ENCODE assay signal across 8 cellular contexts in genomic region chr19:35739275-35740107, GRCh38. TPM values are rescaled to one million over a fixed set of nuclear protein-coding genes. Genes with fewer than 3 reads are reported as not detected.
A peak's percentile ranks its signal among the peaks of the same experiment; 100 is the strongest.
DNase-seq lines count a peak whose midpoint lies in the region; ATAC-seq and TF ChIP-seq lines count a peak whose summit lies in the region.

No MANE protein-coding gene starts in this region.

- no peaks in the 10 kb centered on the region for H3K9me3 ChIP-seq in CD4-positive, alpha-beta memory T cell (ENCODE audit: control insufficient read depth in 1 of 2, low read length in 2 of 2)
- H3K9me3 ChIP-seq in neural cell (ENCODE audit: low read length): no peaks in the 10 kb centered on the region

- H3K36me3 Mint-ChIP-seq in CD4-positive, alpha-beta memory T cell: peaks cover 15 to 42% of the 10 kb centered on the region in 2 donors

- H3F3A ChIP-seq in neural cell (ENCODE audit: insufficient read depth, low read length, poor library complexity, severe bottlenecking): no peaks in the 10 kb centered on the region

- peaks cover 22% of the 10 kb centered on the region for H3K36me3 ChIP-seq in CD4-positive, alpha-beta memory T cell (ENCODE audit: insufficient read depth, low read length)
- H3K36me3 ChIP-seq in neural cell (ENCODE audit: insufficient read depth, low read length): no peaks in the 10 kb centered on the region

- no peak overlapping the region for H3K9ac ChIP-seq in neural cell (ENCODE audit: low read length)

- CTCF ChIA-PET in CD4-positive, alpha-beta memory T cell (lab: Charles Lee; ENCODE audit: partially characterized antibody): interaction anchor here (1.5 to 2.2 kb wide), 2 partner anchors 13 to 21 kb away, joined by 3 to 6 read pairs; partner anchors contain the start of gene KMT2B

- H3K27me3 Mint-ChIP-seq in CD4-positive, alpha-beta memory T cell: no peaks in the 10 kb centered on the region

- H3K9me3 Mint-ChIP-seq in CD4-positive, alpha-beta memory T cell: no peaks in the 10 kb centered on the region

- no peak overlapping the region for H2AFZ ChIP-seq in neural cell (ENCODE audit: low read depth, low read length)

- no peak overlapping the region for H3K27ac ChIP-seq in CD4-positive, alpha-beta memory T cell (ENCODE audit: low read depth, low read length)
- peak overlapping the region in 44 of 59 donors; percentile 53 to 95 (median 84) for H3K27ac ChIP-seq in dorsolateral prefrontal cortex
- no peak overlapping the region for H3K27ac ChIP-seq in neural cell (ENCODE audit: low read length)

- no peaks in the 10 kb centered on the region for H3K27me3 ChIP-seq in CD4-positive, alpha-beta memory T cell (ENCODE audit: insufficient read depth, low read length)
- H3K27me3 ChIP-seq in dorsolateral prefrontal cortex: no peaks in the 10 kb centered on the region
- no peaks in the 10 kb centered on the region for H3K27me3 ChIP-seq in neural cell (ENCODE audit: insufficient read depth, low read depth, low read length)

- H3K4me3 Mint-ChIP-seq in CD4-positive, alpha-beta memory T cell: peak overlapping the region; percentile 52 to 98 (median 89)

- no peak for TF ChIP-seq RAD21 in neural cell (conservative IDR thresholded peaks at IDR 0.05)

- no peaks in the 10 kb centered on the region for H3K79me2 ChIP-seq in neural cell (replicated peaks; ENCODE audit: insufficient read depth, low read length)

- TF ChIP-seq EP300 in neural cell (conservative IDR thresholded peaks at IDR 0.05; ENCODE audit: poor library complexity, severe bottlenecking): no peak

- POLR2A ChIA-PET in CD4-positive, alpha-beta memory T cell (lab: Charles Lee; ENCODE audit: partially characterized antibody): interaction anchor here (1.0 to 5.7 kb wide), 13 partner anchors 10 to 96 kb away, joined by 3 to 37 read pairs (median 6); partner anchors contain the start of genes COX6B1, HSPB6, KMT2B and LIN37

- peak overlapping the region; percentile 68 for H3K4me2 ChIP-seq in neural cell (ENCODE audit: low read length)

- H3K4me3 ChIP-seq in CD4-positive, alpha-beta memory T cell (ENCODE audit: low read length in 2 of 2): peak overlapping the region in 1 of 2 donors; percentile 88
- H3K4me3 ChIP-seq in LNCaP clone FGC (ENCODE audit: low read depth, low read length) (peak overlapping the region; percentile 67), dorsolateral prefrontal cortex (peak overlapping the region in 57 of 59 donors; percentile 56 to 89 (median 75)), neural cell (ENCODE audit: low read length) (peak overlapping the region; percentile 69)

- TF ChIP-seq CTCF in LNCaP clone FGC (IDR thresholded peaks at IDR 0.05; ENCODE audit: control insufficient read depth, extremely low read depth, insufficient read depth): no peak
- no peak for TF ChIP-seq CTCF in dorsolateral prefrontal cortex (IDR thresholded peaks at IDR 0.05 in 54 of 56, conservative IDR thresholded peaks at IDR 0.05 in 2 of 56; ENCODE audit: low read depth in 1 of 56, partially characterized antibody in 56 of 56)
- no peak for TF ChIP-seq CTCF in neural cell (IDR thresholded peaks at IDR 0.05; ENCODE audit: poor library complexity, severe bottlenecking)

- no peaks in the 10 kb centered on the region for H3K9me2 ChIP-seq in neural cell (ENCODE audit: insufficient read depth, low read length)

- peaks cover 17 to 61% (median 39%) of the 10 kb centered on the region in 4 donors for H3K4me1 Mint-ChIP-seq in CD4-positive, alpha-beta memory T cell

- no peak for ATAC-seq in HG02970 (IDR thresholded peaks at IDR 0.05; ENCODE audit: low FRiP score, unreplicated experiment)

- H3K27ac Mint-ChIP-seq in CD4-positive, alpha-beta memory T cell: peak overlapping the region in 3 of 7 donors; percentile 52 to 99 (median 61)

- intact Hi-C loops in CD4-positive, alpha-beta memory T cell (cut with micrococcal nuclease): loop anchor here (1.0 to 10.0 kb wide), 4 partner anchors 22 to 1635 kb away; partner anchors contain the start of genes ARHGAP33 and ZNF527
- intact Hi-C loops in dorsolateral prefrontal cortex (cut with DNase I): no loop called here
- intact Hi-C loops in posterior cingulate gyrus (cut with DNase I): loop anchor here (1.0 kb wide), 1 partner anchor 192 kb away; no protein-coding TSS in a partner anchor

- peak in 1 of 5 donors; percentile 29 for DNase-seq in CD4-positive, alpha-beta memory T cell
- no peak for DNase-seq in LNCaP clone FGC (ENCODE audit: low read depth)
- DNase-seq in dorsolateral prefrontal cortex: no peak
- no peak for DNase-seq in posterior cingulate gyrus
- no peak for DNase-seq in GDM1 (lab: John Stamatoyannopoulos, UW)
- no peak for DNase-seq in NCI-H2171 treated with DMSO at 0.1 percent for 48 hours (lab: John Stamatoyannopoulos, UW)

- H4K20me1 ChIP-seq in neural cell (ENCODE audit: insufficient read depth): no peaks in the 10 kb centered on the region

- peaks cover 57% of the 10 kb centered on the region for H3K4me1 ChIP-seq in CD4-positive, alpha-beta memory T cell (ENCODE audit: insufficient read depth, low read length)

TF ChIP-seq in neural cell, 6 proteins besides CTCF, POLR2A, EP300 and RAD21:
- TF ChIP-seq POLR2AphosphoS5 (IDR thresholded peaks at IDR 0.05) (no peak), EZH2 (IDR thresholded peaks at IDR 0.05; ENCODE audit: borderline replicate concordance, insufficient read depth, low read length, poor library complexity, severe bottlenecking) (no peak), MXI1 (conservative IDR thresholded peaks at IDR 0.05; ENCODE audit: poor library complexity, severe bottlenecking) (no peak), TAF1 (IDR thresholded peaks at IDR 0.05; ENCODE audit: low read depth) (no peak), SMC3 (conservative IDR thresholded peaks at IDR 0.05; ENCODE audit: poor library complexity) (no peak)
- TF ChIP-seq, protein P1, sequence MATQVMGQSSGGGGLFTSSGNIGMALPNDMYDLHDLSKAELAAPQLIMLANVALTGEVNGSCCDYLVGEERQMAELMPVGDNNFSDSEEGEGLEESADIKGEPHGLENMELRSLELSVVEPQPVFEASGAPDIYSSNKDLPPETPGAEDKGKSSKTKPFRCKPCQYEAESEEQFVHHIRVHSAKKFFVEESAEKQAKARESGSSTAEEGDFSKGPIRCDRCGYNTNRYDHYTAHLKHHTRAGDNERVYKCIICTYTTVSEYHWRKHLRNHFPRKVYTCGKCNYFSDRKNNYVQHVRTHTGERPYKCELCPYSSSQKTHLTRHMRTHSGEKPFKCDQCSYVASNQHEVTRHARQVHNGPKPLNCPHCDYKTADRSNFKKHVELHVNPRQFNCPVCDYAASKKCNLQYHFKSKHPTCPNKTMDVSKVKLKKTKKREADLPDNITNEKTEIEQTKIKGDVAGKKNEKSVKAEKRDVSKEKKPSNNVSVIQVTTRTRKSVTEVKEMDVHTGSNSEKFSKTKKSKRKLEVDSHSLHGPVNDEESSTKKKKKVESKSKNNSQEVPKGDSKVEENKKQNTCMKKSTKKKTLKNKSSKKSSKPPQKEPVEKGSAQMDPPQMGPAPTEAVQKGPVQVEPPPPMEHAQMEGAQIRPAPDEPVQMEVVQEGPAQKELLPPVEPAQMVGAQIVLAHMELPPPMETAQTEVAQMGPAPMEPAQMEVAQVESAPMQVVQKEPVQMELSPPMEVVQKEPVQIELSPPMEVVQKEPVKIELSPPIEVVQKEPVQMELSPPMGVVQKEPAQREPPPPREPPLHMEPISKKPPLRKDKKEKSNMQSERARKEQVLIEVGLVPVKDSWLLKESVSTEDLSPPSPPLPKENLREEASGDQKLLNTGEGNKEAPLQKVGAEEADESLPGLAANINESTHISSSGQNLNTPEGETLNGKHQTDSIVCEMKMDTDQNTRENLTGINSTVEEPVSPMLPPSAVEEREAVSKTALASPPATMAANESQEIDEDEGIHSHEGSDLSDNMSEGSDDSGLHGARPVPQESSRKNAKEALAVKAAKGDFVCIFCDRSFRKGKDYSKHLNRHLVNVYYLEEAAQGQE (IDR thresholded peaks at IDR 0.05; ENCODE audit: borderline replicate concordance): no peak

RNA-seq across cellular contexts. Expression of gene IGFLR1, which starts 2.8 kb away (rescaled TPM):
- total RNA-seq in CD4-positive, alpha-beta memory T cell: 100 to 1,000 TPM; 119 to 124 TPM
- polyA plus RNA-seq in CD4-positive, alpha-beta memory T cell: 10 to 100 TPM; 93.9 to 99.5 TPM
- total RNA-seq in dorsolateral prefrontal cortex: 10 to 100 TPM in 17 of 120 experiments, 1 to 10 TPM in 103; 1.6 to 16.9 (median 5.9) TPM
- polyA plus RNA-seq in neural cell: 4.6 and 7.2 TPM in 2 replicates
- polyA minus RNA-seq in neural cell: not detected in 2 replicates

RNA-seq across cellular contexts. Expression of gene U2AF1L4, which starts 5.7 kb away (rescaled TPM):
- 10 to 100 TPM; 60.5 to 65.2 TPM for total RNA-seq in CD4-positive, alpha-beta memory T cell
- polyA plus RNA-seq in CD4-positive, alpha-beta memory T cell: 10 to 100 TPM; 48.7 to 50.9 TPM
- 10 to 100 TPM in 119 of 120 experiments, 1 to 10 TPM in 1; 9.6 to 45.3 (median 29.3) TPM for total RNA-seq in dorsolateral prefrontal cortex
- polyA plus RNA-seq in neural cell: 54.7 and 57.0 TPM in 2 replicates
- 13.0 and 16.3 TPM in 2 replicates for polyA minus RNA-seq in neural cell

RNA-seq across cellular contexts. Expression of gene PSENEN, which starts 6.0 kb away (rescaled TPM):
- total RNA-seq in CD4-positive, alpha-beta memory T cell: 10 to 100 TPM; 27.2 TPM
- 10 to 100 TPM; 84.6 to 89.9 TPM for polyA plus RNA-seq in CD4-positive, alpha-beta memory T cell
- 10 to 100 TPM; 31.7 to 63.6 (median 46.4) TPM for total RNA-seq in dorsolateral prefrontal cortex
- 46.2 and 46.7 TPM in 2 replicates for polyA plus RNA-seq in neural cell
- 18.0 and 22.3 TPM in 2 replicates for polyA minus RNA-seq in neural cell

RNA-seq across cellular contexts. Expression of gene LIN37, which starts 8.9 kb away (rescaled TPM):
- 10 to 100 TPM; 26.3 to 29.4 TPM for total RNA-seq in CD4-positive, alpha-beta memory T cell
- 10 to 100 TPM in 1 of 2 donors, 1 to 10 TPM in 1; 8.3 to 13.3 TPM for polyA plus RNA-seq in CD4-positive, alpha-beta memory T cell
- total RNA-seq in dorsolateral prefrontal cortex: 10 to 100 TPM; 10.0 to 30.5 (median 18.1) TPM
- polyA plus RNA-seq in neural cell: 25.7 and 37.2 TPM in 2 replicates
- polyA minus RNA-seq in neural cell: 14.9 and 17.1 TPM in 2 replicates

RNA-seq across cellular contexts. Expression of gene HSPB6, which starts 17.3 kb away (rescaled TPM):
- not detected for total RNA-seq in CD4-positive, alpha-beta memory T cell
- polyA plus RNA-seq in CD4-positive, alpha-beta memory T cell: not detected
- 10 to 100 TPM in 110 of 120 experiments, 1 to 10 TPM in 10; 5.5 to 36.0 (median 16.9) TPM for total RNA-seq in dorsolateral prefrontal cortex
- not detected in 2 replicates for polyA plus RNA-seq in neural cell
- polyA minus RNA-seq in neural cell: not detected in 2 replicates

Comparison
In these comparisons a context has a peak if more than half of its experiments do, and no peak if none do; other contexts are left out.
1. H3K27ac ChIP-seq: peak in dorsolateral prefrontal cortex (44 of 59); none in CD4-positive, alpha-beta memory T cell (single experiment) and neural cell (single experiment).
2. RNA of gene IGFLR1, which starts 2.8 kb away (total RNA-seq): 119 to 124 TPM in CD4-positive, alpha-beta memory T cell; 1.6 to 16.9 TPM in dorsolateral prefrontal cortex; every median in the first group is over 4 times any median in the second.
3. intact Hi-C loops: an anchor here in CD4-positive, alpha-beta memory T cell (1.0 to 10.0 kb wide) and posterior cingulate gyrus (1.0 kb wide); none called in dorsolateral prefrontal cortex.